20 cellular contexts compared by ENCODE assay signal in genomic region chr11:4464216-4465159, GRCh38. TPM values are rescaled to one million over a fixed set of nuclear protein-coding genes. Genes with fewer than 3 reads are reported as not detected.
DNase-seq lines count a peak whose midpoint lies in the region; ATAC-seq and TF ChIP-seq lines count a peak whose summit lies in the region.
"Had no signal": no experiment of that assay in that cellular context is flagged by ENCODE, and none has a peak within 500 bp of the region (broad histone marks: within the 10 kb centered on the region; RNA-seq: fewer than 3 reads in every experiment).

No MANE protein-coding gene starts in this region.

- H3K4me1 Mint-ChIP-seq in H9: peaks cover 22 to 29% of the 10 kb centered on the region in 2 experiments
- H3K4me1 Mint-ChIP-seq in activated CD4-positive, alpha-beta T cell treated with anti-CD3 and anti-CD28 coated beads, Interleukin-2, amount 10 ng/mL, durations not matched to agents 7 days and 5 days: peaks cover 11% of the 10 kb centered on the region

- H3K27me3 Mint-ChIP-seq in H9 (ENCODE audit: low read depth): peaks cover 5% of the 10 kb centered on the region; the same call in 1 of the 2 replicates
- peaks cover 5% of the 10 kb centered on the region for H3K27me3 Mint-ChIP-seq in activated CD4-positive, alpha-beta T cell treated with anti-CD3 and anti-CD28 coated beads, Interleukin-2, amount 10 ng/mL, durations not matched to agents 7 days and 5 days

- peaks cover 16 to 17% of the 10 kb centered on the region in 2 experiments for H3K9me3 Mint-ChIP-seq in H9
- H3K9me3 Mint-ChIP-seq in activated CD4-positive, alpha-beta T cell treated with anti-CD3 and anti-CD28 coated beads, Interleukin-2, amount 10 ng/mL, durations not matched to agents 7 days and 5 days: peaks cover 18% of the 10 kb centered on the region

- no peak overlapping the region for H4K8ac ChIP-seq in H9 (replicated peaks; ENCODE audit: insufficient read length, low read depth, low read length)

- WGBS in H9 (ENCODE audit: extremely low coverage, insufficient read length, low lambda C conversion rate): no CpG with 5 or more reads among the region's 5 CpGs

- no peak for TF ChIP-seq CTCF in 22Rv1 (IDR thresholded peaks at IDR 0.05)
- no peak for TF ChIP-seq CTCF in H9 (conservative IDR thresholded peaks at IDR 0.05)
- TF ChIP-seq CTCF in foreskin fibroblast (IDR thresholded peaks at IDR 0.05; ENCODE audit: low read depth, low read length): no peak
- TF ChIP-seq CTCF in colonic mucosa (IDR thresholded peaks at IDR 0.05): no peak

- no peak overlapping the region for H2BK5ac ChIP-seq in H9 (ENCODE audit: insufficient read length, low read length)

- no peak overlapping the region for H2AFZ ChIP-seq in H9 (ENCODE audit: low read length)

- H4K5ac ChIP-seq in H9 (ENCODE audit: insufficient read length, low read depth, low read length): no peak overlapping the region

- H3K4me1 ChIP-seq in H9 (ENCODE audit: insufficient read depth, low read length): no peaks in the 10 kb centered on the region; the same call in 1 of the 2 replicates
- H3K4me1 ChIP-seq in colonic mucosa: no peaks in the 10 kb centered on the region
- H3K4me1 ChIP-seq: body of pancreas had no signal

- no peak overlapping the region for H3T11ph ChIP-seq in H9 (ENCODE audit: low read length)

- no peak overlapping the region for H2BK12ac ChIP-seq in H9 (ENCODE audit: insufficient read length, low read depth, low read length)

- intact Hi-C loops in colonic mucosa (cut with DNase I): no loop called here

- H3K9ac ChIP-seq in H9 (ENCODE audit: extremely low read depth, insufficient read length, low read length): no peak overlapping the region
- no peak overlapping the region for H3K9ac ChIP-seq in colonic mucosa (ENCODE audit: low read depth in 2 of 2, low read length in 2 of 2)

- no peaks in the 10 kb centered on the region for H3K79me1 ChIP-seq in H9 (ENCODE audit: insufficient read depth, low read depth, low read length, poor library complexity, severe bottlenecking)

- no peak overlapping the region for H2BK20ac ChIP-seq in H9 (ENCODE audit: low read depth, low read length, poor library complexity, severe bottlenecking)

- H3K18ac ChIP-seq in H9 (ENCODE audit: insufficient read length, low read depth, low read length): no peak overlapping the region

- no peaks in the 10 kb centered on the region for H4K20me1 ChIP-seq in H9 (ENCODE audit: control insufficient read depth, insufficient read depth, insufficient read length)

- DNase-seq in H9 (peak; percentile 85), SKM-1 treated with dmso at 0.1 percent for 144 hours (lab: John Stamatoyannopoulos, UW; ENCODE audit: unreplicated experiment) (peak; percentile 89), foreskin fibroblast (peak; percentile 38 to 71), colonic mucosa (no peak), SHP77 treated with DMSO at 0.1 percent for 48 hours (lab: John Stamatoyannopoulos, UW) (no peak)
- no peak for DNase-seq in activated CD4-positive, alpha-beta T cell treated with anti-CD3 and anti-CD28 coated beads, Interleukin-2, amount 10 ng/mL, durations not matched to agents 7 days and 5 days
- DNase-seq: activated CD4-positive, alpha-beta T cell treated with anti-CD3 and anti-CD28 coated beads, Interleukin-2, amount 10 ng/mL, durations not matched to agents 24 days and 14 days; activated effector memory CD4-positive, alpha-beta T cell treated with anti-CD3 and anti-CD28 coated beads, Interleukin-2, amount 50 U/mL, for 16 hours; body of pancreas; DMS79 treated with DMSO at 0.1 percent for 48 hours; effector memory CD4-positive, alpha-beta T cell; glutamatergic neuron; left colon; NCI-H1105; NCI-H446 treated with DMSO at 0.1 percent for 48 hours; T-helper 2 cell; transverse colon had no signal

- H2BK120ac ChIP-seq in H9 (ENCODE audit: low read depth, low read length, poor library complexity, severe bottlenecking): no peak overlapping the region

- H3K4ac ChIP-seq in H9 (ENCODE audit: low read depth, low read length): no peak overlapping the region

- peaks cover 7 to 17% (median 15%) of the 10 kb centered on the region in 3 experiments; a peak in 6 of 7 replicates for H3K36me3 Mint-ChIP-seq in H9 (ENCODE audit: insufficient read depth in 1 of 3, low read depth in 3 of 3)
- peaks cover 8% of the 10 kb centered on the region for H3K36me3 Mint-ChIP-seq in activated CD4-positive, alpha-beta T cell treated with anti-CD3 and anti-CD28 coated beads, Interleukin-2, amount 10 ng/mL, durations not matched to agents 7 days and 5 days (ENCODE audit: low read depth)

- H3K4me2 ChIP-seq in H9 (ENCODE audit: insufficient read depth, insufficient read length, low read length): no peak overlapping the region

- no peak overlapping the region for H3K56ac ChIP-seq in H9 (ENCODE audit: insufficient read length, low read depth, low read length)

- H3K9me3 ChIP-seq in H9 (ENCODE audit: control insufficient read depth, low read depth, low read length) (no peaks in the 10 kb centered on the region), colonic mucosa (no peaks in the 10 kb centered on the region)

- peak overlapping the region in 1 of 3 experiments; percentile 20; a peak in 2 of 7 replicates for H3K27ac Mint-ChIP-seq in H9
- H3K27ac Mint-ChIP-seq in activated CD4-positive, alpha-beta T cell treated with anti-CD3 and anti-CD28 coated beads, Interleukin-2, amount 10 ng/mL, durations not matched to agents 7 days and 5 days: no peak overlapping the region
- H3K27ac Mint-ChIP-seq: activated CD4-positive, alpha-beta T cell treated with anti-CD3 and anti-CD28 coated beads, Interleukin-2, amount 10 ng/mL, durations not matched to agents 24 days and 14 days; B cell had no signal

- H3K79me2 ChIP-seq in H9 (ENCODE audit: insufficient read depth, low read length): no peaks in the 10 kb centered on the region

- no peak overlapping the region for H2BK15ac ChIP-seq in H9 (ENCODE audit: low read depth, low read length)

- CTCF ChIA-PET in activated CD4-positive, alpha-beta T cell treated with anti-CD3 and anti-CD28 coated beads, Interleukin-2, amount 10 ng/mL, durations not matched to agents 7 days and 5 days (lab: Charles Lee): interaction anchor here (0.6 kb wide), 1 partner anchor 36 kb away, joined by 3 read pairs; no protein-coding TSS in a partner anchor

- H3K27me3 ChIP-seq in H9 (ENCODE audit: insufficient read depth, low read length) (no peaks in the 10 kb centered on the region), colonic mucosa (no peaks in the 10 kb centered on the region)
- H3K27me3 ChIP-seq: body of pancreas, transverse colon had no signal

- H3K14ac ChIP-seq in H9 (ENCODE audit: insufficient read depth, low read length): no peak overlapping the region

- no peaks in the 10 kb centered on the region for H3K23me2 ChIP-seq in H9 (ENCODE audit: insufficient read length, low read depth, low read length, poor library complexity, severe bottlenecking)

- H3K27ac ChIP-seq in 22Rv1 (peak overlapping the region; percentile 21), H9 (ENCODE audit: insufficient read length, low read depth, low read length) (peak overlapping the region; percentile 39), colonic mucosa (no peak overlapping the region)
- H3K27ac ChIP-seq: body of pancreas, transverse colon had no signal

- H3K36me3 ChIP-seq in colonic mucosa: no peaks in the 10 kb centered on the region
- H3K36me3 ChIP-seq: transverse colon had no signal

- H3K23ac ChIP-seq in H9 (ENCODE audit: insufficient read length, low read depth, low read length): no peak overlapping the region

- H3K4me3 Mint-ChIP-seq in H9: no peak overlapping the region
- H3K4me3 Mint-ChIP-seq in activated CD4-positive, alpha-beta T cell treated with anti-CD3 and anti-CD28 coated beads, Interleukin-2, amount 10 ng/mL, durations not matched to agents 7 days and 5 days: no peak overlapping the region
- H3K4me3 Mint-ChIP-seq: activated CD4-positive, alpha-beta T cell treated with anti-CD3 and anti-CD28 coated beads, Interleukin-2, amount 10 ng/mL, durations not matched to agents 24 days and 14 days; B cell had no signal

- POLR2A ChIA-PET in activated CD4-positive, alpha-beta T cell treated with anti-CD3 and anti-CD28 coated beads, Interleukin-2, amount 10 ng/mL, durations not matched to agents 7 days and 5 days (lab: Charles Lee): no interaction called here

- H3K4me3 ChIP-seq in foreskin fibroblast (ENCODE audit: low read depth in 1 of 2, low read length in 2 of 2) (no peak overlapping the region), colonic mucosa (no peak overlapping the region)
- H3K4me3 ChIP-seq: body of pancreas, transverse colon had no signal

- H2AK5ac ChIP-seq in H9 (ENCODE audit: insufficient read length, low read length): no peak overlapping the region

- ATAC-seq in HG03039 (IDR thresholded peaks at IDR 0.05; ENCODE audit: unreplicated experiment): no peak
- ATAC-seq: body of pancreas, left colon had no signal

- H4K91ac ChIP-seq in H9 (ENCODE audit: insufficient read length, low read depth, low read length): no peak overlapping the region

RNA-seq across cellular contexts. Expression of gene OR52K2, which starts 15.4 kb away (rescaled TPM):
- not detected in 2 replicates for total RNA-seq in H9 (2021)
- not detected for total RNA-seq in activated CD4-positive, alpha-beta T cell treated with anti-CD3 and anti-CD28 coated beads, Interleukin-2, amount 10 ng/mL, durations not matched to agents 7 days and 5 days
- total RNA-seq in colonic mucosa: not detected
- total RNA-seq: activated CD4-positive, alpha-beta T cell treated with anti-CD3 and anti-CD28 coated beads, Interleukin-2, amount 10 ng/mL, durations not matched to agents 24 days and 14 days; B cell; body of pancreas; left colon; transverse colon had no signal

RNA-seq across cellular contexts. Expression of gene OR52K1, which starts 18.0 kb away (rescaled TPM):
- total RNA-seq in H9 (2021) (not detected in 2 replicates), colonic mucosa (not detected)
- total RNA-seq in activated CD4-positive, alpha-beta T cell treated with anti-CD3 and anti-CD28 coated beads, Interleukin-2, amount 10 ng/mL, durations not matched to agents 7 days and 5 days: not detected
- total RNA-seq: activated CD4-positive, alpha-beta T cell treated with anti-CD3 and anti-CD28 coated beads, Interleukin-2, amount 10 ng/mL, durations not matched to agents 24 days and 14 days; B cell; body of pancreas; left colon; transverse colon had no signal

Comparison
In these comparisons a context has a peak if more than half of its experiments do, and no peak if none do; other contexts are left out.
1. DNase-seq: peak in H9 (single experiment), SKM-1 treated with dmso at 0.1 percent for 144 hours (single experiment) and foreskin fibroblast (2 of 2); none in activated CD4-positive, alpha-beta T cell treated with anti-CD3 and anti-CD28 coated beads, Interleukin-2, amount 10 ng/mL, durations not matched to agents 7 days and 5 days (single experiment), colonic mucosa (single experiment) and SHP77 treated with DMSO at 0.1 percent for 48 hours (single experiment).